Comparison of ENCODE assay signal across 8 cellular contexts in genomic region chr10:46284286-46285229, GRCh38.
DNase-seq lines count a peak whose midpoint lies in the region; ATAC-seq lines count a peak whose summit lies in the region.

No MANE protein-coding gene starts in this region.

- ATAC-seq in HG02973 (IDR thresholded peaks at IDR 0.05; ENCODE audit: unreplicated experiment), result peak; percentile 89

- DNase-seq in NCI-H2107 treated with DMSO at 0.1 percent for 48 hours (lab: John Stamatoyannopoulos, UW; ENCODE audit: unreplicated experiment) (peak; percentile 3), NCI-H2107 (lab: John Stamatoyannopoulos, UW) (no peak), NCI-H2029 (lab: John Stamatoyannopoulos, UW) (peak; percentile 32), cerebellar cortex (ENCODE audit: low spot score) (peak; percentile 35), kidney glomerular epithelial cell (lab: John Stamatoyannopoulos, UW) (peak; percentile 52)
- peak; percentile 43 to 75 (median 62) for DNase-seq in activated CD4-positive, CD25-positive, alpha-beta regulatory T cell (lab: John Stamatoyannopoulos, UW)
- peak; percentile 49 to 52 for DNase-seq in stimulated activated CD4-positive, alpha-beta T cell treated with anti-CD3 and anti-CD28 coated beads, Interleukin-1b, Interleukin-23, amount 100 ng/mL, for 1 hour (ENCODE audit: low read depth in 2 of 2)
